ENCODE assay signal across 8 cellular contexts in genomic region chr16:24013733-24014645, GRCh38.
DNase-seq lines count a peak whose midpoint lies in the region; ATAC-seq lines count a peak whose summit lies in the region.

No MANE protein-coding gene starts in this region.

- no peak overlapping the region for H4K12ac ChIP-seq in trophoblast cell (ENCODE audit: low read depth, low read length)

- no peak overlapping the region for H2BK5ac ChIP-seq in trophoblast cell (ENCODE audit: low read depth, low read length, poor library complexity)

- no peaks in the 10 kb centered on the region for H3K79me2 ChIP-seq in trophoblast cell (ENCODE audit: control insufficient read depth, insufficient read depth, low read length, poor library complexity)

- no peak overlapping the region for H4K91ac ChIP-seq in trophoblast cell (ENCODE audit: low read depth, low read length)

- H2BK12ac ChIP-seq in trophoblast cell (ENCODE audit: low read length): no peak overlapping the region

- DNase-seq in NCI-H69 (lab: John Stamatoyannopoulos, UW): peak; percentile 99
- DNase-seq in activated CD8-positive, alpha-beta memory T cell treated with anti-CD3 and anti-CD28 coated beads, Interleukin-2, amount 50 U/mL, for 48 hours: peak; percentile 67
- DNase-seq in trophoblast cell: peak; percentile 12 to 18
- no peak for DNase-seq in NCI-H1417 treated with DMSO at 0.1 percent for 48 hours (lab: John Stamatoyannopoulos, UW)
- no peak for DNase-seq in inferior parietal cortex (ENCODE audit: extremely low spot score)
- DNase-seq in DMS53 (lab: John Stamatoyannopoulos, UW): no peak

- H3K36me3 ChIP-seq in trophoblast cell (ENCODE audit: control insufficient read depth in 1 of 2, insufficient read depth in 2 of 2, low read length in 2 of 2): no peaks in the 10 kb centered on the region

- no peaks in the 10 kb centered on the region for H3K27me3 ChIP-seq in trophoblast cell (ENCODE audit: insufficient read depth, low read length)

- peak; percentile 87 for ATAC-seq in GM18873 (IDR thresholded peaks at IDR 0.05; ENCODE audit: low FRiP score, unreplicated experiment)
- peak; percentile 92 for ATAC-seq in HG02763 (IDR thresholded peaks at IDR 0.05; ENCODE audit: unreplicated experiment)

- no peak overlapping the region for H2AK5ac ChIP-seq in trophoblast cell (ENCODE audit: low read length)

- WGBS in trophoblast cell (ENCODE audit: extremely low coverage, insufficient coverage, insufficient read length): 100% methylated on average over 1 of the region's 10 CpGs

- no peak overlapping the region for H3K4me2 ChIP-seq in trophoblast cell (ENCODE audit: low read length)

- H3K4me3 ChIP-seq in trophoblast cell (ENCODE audit: low read depth, low read length): no peak overlapping the region

- H3K18ac ChIP-seq in trophoblast cell (ENCODE audit: low read length): no peak overlapping the region

- H3K9me3 ChIP-seq in trophoblast cell (ENCODE audit: insufficient read depth, low read depth, low read length): no peaks in the 10 kb centered on the region

- no peak overlapping the region for H2AFZ ChIP-seq in trophoblast cell (ENCODE audit: insufficient read depth, low read length, poor library complexity)

- H3K23ac ChIP-seq in trophoblast cell (ENCODE audit: low read length): no peak overlapping the region

- H3K4ac ChIP-seq in trophoblast cell (ENCODE audit: low read depth, low read length): no peak overlapping the region

- H4K8ac ChIP-seq in trophoblast cell (ENCODE audit: low read depth, low read length): no peak overlapping the region

- no peaks in the 10 kb centered on the region for H3K4me1 ChIP-seq in trophoblast cell (ENCODE audit: control insufficient read depth in 1 of 2, insufficient read depth in 2 of 2, low read length in 2 of 2)

- H3K79me1 ChIP-seq in trophoblast cell (ENCODE audit: low read length): no peaks in the 10 kb centered on the region

- no peak overlapping the region for H3K27ac ChIP-seq in trophoblast cell (ENCODE audit: low read depth, low read length)

- H2BK120ac ChIP-seq in trophoblast cell (ENCODE audit: insufficient read depth, low read length, poor library complexity): no peak overlapping the region

- H3K9ac ChIP-seq in trophoblast cell (ENCODE audit: low read length): no peak overlapping the region

- H3K14ac ChIP-seq in trophoblast cell (ENCODE audit: low read length): no peak overlapping the region

Comparison
In these comparisons a context has a peak if more than half of its experiments do, and no peak if none do; other contexts are left out.
1. DNase-seq: peak in NCI-H69 (single experiment), activated CD8-positive, alpha-beta memory T cell treated with anti-CD3 and anti-CD28 coated beads, Interleukin-2, amount 50 U/mL, for 48 hours (single experiment) and trophoblast cell (2 of 2); none in NCI-H1417 treated with DMSO at 0.1 percent for 48 hours (single experiment), inferior parietal cortex (single experiment) and DMS53 (single experiment).